In genomic region chr12:122099280-122099749, GRCh38 we compare ENCODE assay signal across 9 cellular contexts. TPM values are rescaled to one million over a fixed set of nuclear protein-coding genes. Genes with fewer than 3 reads are reported as not detected.
DNase-seq lines count a peak whose midpoint lies in the region; ATAC-seq, FAIRE-seq and TF ChIP-seq lines count a peak whose summit lies in the region.
"Had no signal": no experiment of that assay in that cellular context is flagged by ENCODE, and none has a peak within 500 bp of the region (broad histone marks: within the 10 kb centered on the region; RNA-seq: fewer than 3 reads in every experiment).

No MANE protein-coding gene starts in this region.

- peak overlapping the region; percentile 44 for H3K4me2 ChIP-seq in keratinocyte (ENCODE audit: control insufficient read depth, extremely low read depth, insufficient read depth, low read depth, low read length)

- ATAC-seq in activated CD4-positive, alpha-beta T cell treated with anti-CD3 and anti-CD28 coated beads for 36 hours, result no peak
- ATAC-seq in HG02759 (IDR thresholded peaks at IDR 0.05; ENCODE audit: unreplicated experiment), result no peak
- ATAC-seq in GM21390 (IDR thresholded peaks at IDR 0.05; ENCODE audit: unreplicated experiment), result no peak

- dilution Hi-C loops in keratinocyte (cut with MboI; ENCODE audit: extremely low pct_ligation_motif_present, low sequenced_read_pairs), result no loop called here

- H3K4me1 ChIP-seq in keratinocyte (ENCODE audit: control insufficient read depth, extremely low read depth, insufficient read depth, low read length) (peaks cover 49% of the 10 kb centered on the region), stomach smooth muscle (ENCODE audit: control insufficient read depth, insufficient read depth, low read length) (peaks cover 53% of the 10 kb centered on the region)

- no peak overlapping the region for H3K4me3 Mint-ChIP-seq in activated CD4-positive, alpha-beta T cell treated with anti-CD3 and anti-CD28 coated beads for 36 hours

- DNase-seq in activated CD4-positive, alpha-beta T cell treated with anti-CD3 and anti-CD28 coated beads for 36 hours, result no peak
- no peak for DNase-seq in activated CD4-positive, alpha-beta T cell treated with anti-CD3 and anti-CD28 coated beads for 4 hours
- DNase-seq in keratinocyte (ENCODE audit: low read depth, low spot score), result no peak
- no peak for DNase-seq in UCSD-AML1 (lab: John Stamatoyannopoulos, UW; ENCODE audit: unreplicated experiment)

- H3K9me3 Mint-ChIP-seq in activated CD4-positive, alpha-beta T cell treated with anti-CD3 and anti-CD28 coated beads for 36 hours (ENCODE audit: low read depth), result no peaks in the 10 kb centered on the region
- H3K9me3 Mint-ChIP-seq: activated naive CD4-positive, alpha-beta T cell treated with anti-CD3 and anti-CD28 coated beads, Interleukin-2, amount 50 U/mL, for 72 hours had no signal

- POLR2A ChIA-PET in activated CD4-positive, alpha-beta T cell treated with anti-CD3 and anti-CD28 coated beads for 36 hours (lab: Charles Lee), result no interaction called here

- H3K9me3 ChIP-seq in keratinocyte (ENCODE audit: control insufficient read depth, low read depth, low read length) (no peaks in the 10 kb centered on the region), stomach smooth muscle (ENCODE audit: control insufficient read depth in 2 of 2, low read length in 2 of 2) (no peaks in the 10 kb centered on the region)

- H2AFZ ChIP-seq in keratinocyte (ENCODE audit: control insufficient read depth, low read length), result no peak overlapping the region

- CTCF ChIA-PET in activated CD4-positive, alpha-beta T cell treated with anti-CD3 and anti-CD28 coated beads for 36 hours (lab: Charles Lee), result interaction anchor here (1.2 to 1.8 kb wide), 4 partner anchors 11 to 44 kb away, joined by 4 to 6 read pairs (median 5); no protein-coding TSS in a partner anchor

- H3K9ac ChIP-seq in keratinocyte (ENCODE audit: control insufficient read depth, extremely low read depth, insufficient read depth, low read length) (no peak overlapping the region), stomach smooth muscle (ENCODE audit: low read length in 2 of 2) (no peak overlapping the region)

- H3K79me2 ChIP-seq in keratinocyte (ENCODE audit: control insufficient read depth, insufficient read depth, low read length), result peaks cover 68% of the 10 kb centered on the region

- TF ChIP-seq CTCF in VCaP (conservative IDR thresholded peaks at IDR 0.05), result no peak
- no peak for TF ChIP-seq CTCF in keratinocyte (optimal IDR thresholded peaks at IDR 0.05 in 1 of 3, IDR thresholded peaks at IDR 0.05 in 1 of 3, conservative IDR thresholded peaks at IDR 0.05 in 1 of 3; ENCODE audit: extremely low read depth in 1 of 3, insufficient read depth in 2 of 3, low read length in 3 of 3)

- H3K4me1 Mint-ChIP-seq in activated CD4-positive, alpha-beta T cell treated with anti-CD3 and anti-CD28 coated beads for 36 hours, result peaks cover 71% of the 10 kb centered on the region

- H3K27ac Mint-ChIP-seq in activated CD4-positive, alpha-beta T cell treated with anti-CD3 and anti-CD28 coated beads for 36 hours, result peak overlapping the region; percentile 53

- intact Hi-C loops in activated CD4-positive, alpha-beta T cell treated with anti-CD3 and anti-CD28 coated beads for 36 hours (cut with DNase I, micrococcal nuclease), result loop anchor here in 1 of 2 experiments (10.0 kb wide), 1 partner anchor 625 kb away; no protein-coding TSS in a partner anchor

- peak overlapping the region; percentile 99 for H3K27ac ChIP-seq in VCaP
- H3K27ac ChIP-seq in keratinocyte (ENCODE audit: control insufficient read depth, insufficient read depth, low read length), result no peak overlapping the region
- H3K27ac ChIP-seq in stomach smooth muscle (ENCODE audit: low read length), result peak overlapping the region; percentile 77

- peaks cover 2% of the 10 kb centered on the region for H4K20me1 ChIP-seq in keratinocyte (ENCODE audit: control insufficient read depth, extremely low read depth, insufficient read depth, low read length)

- no peaks in the 10 kb centered on the region for H3K27me3 Mint-ChIP-seq in activated CD4-positive, alpha-beta T cell treated with anti-CD3 and anti-CD28 coated beads for 36 hours

- H3K36me3 Mint-ChIP-seq in activated CD4-positive, alpha-beta T cell treated with anti-CD3 and anti-CD28 coated beads for 36 hours (ENCODE audit: low read depth), result peaks cover 5% of the 10 kb centered on the region

- no peak for FAIRE-seq in keratinocyte (lab: Jason Lieb, UNC)

- H3K27me3 ChIP-seq in keratinocyte (ENCODE audit: control insufficient read depth, extremely low read depth, insufficient read depth, low read length) (no peaks in the 10 kb centered on the region), stomach smooth muscle (ENCODE audit: control insufficient read depth in 1 of 2, insufficient read depth in 2 of 2, low read length in 2 of 2) (no peaks in the 10 kb centered on the region)

- H3K4me3 ChIP-seq in keratinocyte (ENCODE audit: control insufficient read depth in 2 of 3, extremely low read depth in 1 of 3, insufficient read depth in 2 of 3, low read depth in 1 of 3, low read length in 3 of 3) (no peak overlapping the region), stomach smooth muscle (ENCODE audit: low read length in 2 of 2) (peak overlapping the region; percentile 14 to 35)

- peaks cover 7% of the 10 kb centered on the region for H3K9me1 ChIP-seq in keratinocyte (ENCODE audit: control insufficient read depth, extremely low read depth, insufficient read depth, low read length)

- peaks cover 0 to 6% of the 10 kb centered on the region in 2 experiments for H3K36me3 ChIP-seq in keratinocyte (ENCODE audit: control insufficient read depth in 2 of 2, extremely low read depth in 1 of 2, insufficient read depth in 2 of 2, low read length in 2 of 2)
- H3K36me3 ChIP-seq in stomach smooth muscle (ENCODE audit: control insufficient read depth in 2 of 2, insufficient read depth in 2 of 2, low read length in 2 of 2), result no peaks in the 10 kb centered on the region

RNA-seq across cellular contexts. Expression of gene MLXIP, which starts 20.8 kb away (rescaled TPM):
- 10 to 100 TPM; 17.7 to 26.4 TPM for total RNA-seq in activated CD4-positive, alpha-beta T cell treated with anti-CD3 and anti-CD28 coated beads for 36 hours
- 4.7 to 17.8 TPM (median 5.5 TPM) in 3 replicates for polyA plus RNA-seq in keratinocyte
- polyA plus RNA-seq in keratinocyte (2011; ENCODE audit: low read depth), result 7.1 TPM
- polyA plus RNA-seq in keratinocyte (2011; cell fraction: cytosol; rRNA removed), result 7.3 and 10.1 TPM in 2 replicates
- polyA plus RNA-seq in keratinocyte (2011; cell fraction: nucleus; rRNA removed), result 37.9 and 81.1 TPM in 2 replicates
- polyA plus RNA-seq in keratinocyte (2012; ENCODE audit: low replicate concordance), result 19.4 and 29.7 TPM in 2 replicates
- 15.1 to 65.2 TPM (median 19.5 TPM) in 3 replicates for polyA minus RNA-seq in keratinocyte
- polyA minus RNA-seq in keratinocyte (2011; cell fraction: cytosol; rRNA and poly(A)+ RNA removed), result 12.3 TPM
- 23.0 and 32.1 TPM in 2 replicates for polyA minus RNA-seq in keratinocyte (2011; cell fraction: nucleus; rRNA and poly(A)+ RNA removed)

Comparison
In these comparisons a context has a peak if more than half of its experiments do, and no peak if none do; other contexts are left out.
1. H3K4me3 ChIP-seq: peak in stomach smooth muscle (2 of 2); none in keratinocyte (0 of 3).